Comparison of ENCODE assay signal across 9 cellular contexts in the genomic region with DNA sequence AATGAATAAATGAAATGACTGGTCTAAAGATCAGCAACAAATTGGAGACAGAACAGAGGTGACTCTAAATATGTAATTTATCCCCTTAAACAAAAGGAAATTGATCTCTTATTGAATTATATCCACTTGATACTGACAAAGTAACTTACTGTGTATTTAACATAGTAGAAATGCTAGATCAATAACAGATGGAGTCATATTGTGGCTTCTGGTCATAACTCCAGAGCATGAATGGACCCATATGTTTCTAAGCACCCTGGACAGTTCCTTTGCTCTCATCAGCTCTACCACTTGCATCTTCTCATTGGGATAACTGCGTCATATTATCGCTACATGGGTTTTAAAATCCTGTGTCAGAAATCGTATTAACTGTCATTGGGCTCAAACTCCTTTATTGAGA.
DNase-seq lines count a peak whose midpoint lies in the region; ATAC-seq and TF ChIP-seq lines count a peak whose summit lies in the region.
"Had no signal": no experiment of that assay in that cellular context is flagged by ENCODE, and none has a peak within 500 bp of the region (broad histone marks: within the 10 kb centered on the region; RNA-seq: fewer than 3 reads in every experiment).

No MANE protein-coding gene starts in this region.

- H3K4me1 Mint-ChIP-seq in Calu3 (ENCODE audit: low read depth, unreplicated experiment), result no peaks in the 10 kb centered on the region

- H3K36me3 ChIP-seq in brain microvascular endothelial cell (replicated peaks), result no peaks in the 10 kb centered on the region
- no peaks in the 10 kb centered on the region for H3K36me3 ChIP-seq in left lung
- H3K36me3 ChIP-seq: gastrocnemius medialis had no signal

- BruUV-seq in Calu3 (replicated peaks; lab: Mats Ljungman, UMichigan), result no TSS peak

- TF ChIP-seq CTCF in brain microvascular endothelial cell (IDR thresholded peaks at IDR 0.05; ENCODE audit: low read depth, low read length, missing control alignments), result no peak
- no peak for TF ChIP-seq CTCF in left lung (IDR thresholded peaks at IDR 0.05)
- TF ChIP-seq CTCF in Calu3 (IDR thresholded peaks at IDR 0.05; ENCODE audit: unreplicated experiment), result no peak

- CTCF ChIA-PET in Calu3 (lab: Charles Lee), result no interaction called here

- H3K27ac ChIP-seq in brain microvascular endothelial cell (no peak overlapping the region), left lung (no peak overlapping the region)
- H3K27ac ChIP-seq: gastrocnemius medialis had no signal

- H3K36me3 Mint-ChIP-seq in Calu3 (ENCODE audit: insufficient read depth, unreplicated experiment), result no peaks in the 10 kb centered on the region

- no peaks in the 10 kb centered on the region for H3K27me3 Mint-ChIP-seq in Calu3 (ENCODE audit: unreplicated experiment)

- no peaks in the 10 kb centered on the region for H3K9me3 Mint-ChIP-seq in Calu3 (ENCODE audit: low read depth, unreplicated experiment)

- no peak overlapping the region for H3K27ac Mint-ChIP-seq in Calu3 (ENCODE audit: unreplicated experiment)

- H3K27me3 ChIP-seq in brain microvascular endothelial cell (replicated peaks) (no peaks in the 10 kb centered on the region), left lung (no peaks in the 10 kb centered on the region)
- H3K27me3 ChIP-seq: gastrocnemius medialis had no signal

- in situ Hi-C loops in brain microvascular endothelial cell (cut with HindIII; ENCODE audit: low pct_ligation_motif_present, low sequenced_read_pairs), result no loop called here

- DNase-seq in EL (peak; percentile 66), LHCN-M2 (ENCODE audit: low read depth) (peak; percentile 60), brain microvascular endothelial cell (peak; percentile 52), left lung (no peak), H4 (ENCODE audit: low spot score) (no peak), Calu3 (no peak), NCI-H1417 (lab: John Stamatoyannopoulos, UW) (no peak)
- DNase-seq: gastrocnemius medialis had no signal

- no peaks in the 10 kb centered on the region for H3K4me1 ChIP-seq in left lung

- intact Hi-C loops in left lung (cut with DNase I), result no loop called here
- intact Hi-C loops in Calu3 (cut with micrococcal nuclease; ENCODE audit: unreplicated experiment), result no loop called here

- ATAC-seq in left lung (peak; percentile 50), GM21515 (IDR thresholded peaks at IDR 0.05; ENCODE audit: unreplicated experiment) (no peak)
- ATAC-seq: gastrocnemius medialis had no signal

- H3K4me3 Mint-ChIP-seq in Calu3 (ENCODE audit: low read depth, unreplicated experiment), result no peak overlapping the region

- no peak overlapping the region for H3K4me3 ChIP-seq in brain microvascular endothelial cell (ENCODE audit: low read depth, low read length)
- H3K4me3 ChIP-seq in left lung, result no peak overlapping the region
- H3K4me3 ChIP-seq: gastrocnemius medialis had no signal

- H3K9me3 ChIP-seq in left lung, result no peaks in the 10 kb centered on the region
- H3K9me3 ChIP-seq: gastrocnemius medialis had no signal

Comparison
In these comparisons a context has a peak if more than half of its experiments do, and no peak if none do; other contexts are left out.
1. DNase-seq: peak in EL (single experiment), LHCN-M2 (single experiment) and brain microvascular endothelial cell (single experiment); none in left lung (0 of 2), H4 (single experiment), Calu3 (single experiment) and NCI-H1417 (0 of 3).